Comparison of ENCODE assay signal across 1 cellular context in genomic region chr17:1789936-1790335, GRCh38.
TF ChIP-seq lines count a peak whose summit lies in the region.

No MANE protein-coding gene starts in this region.

TF ChIP-seq in GM12878, 131 proteins besides CTCF, POLR2A, EP300 and RAD21:
- TF ChIP-seq ASH2L (IDR thresholded peaks at IDR 0.05; ENCODE audit: borderline replicate concordance, low read depth) (no peak), POLR2AphosphoS5 (IDR thresholded peaks at IDR 0.05; ENCODE audit: low read length) (no peak), SMARCA5 (IDR thresholded peaks at IDR 0.05) (no peak), SUPT20H (IDR thresholded peaks at IDR 0.05; ENCODE audit: borderline replicate concordance, control insufficient read depth, low read depth, low read length) (no peak), YBX1 (IDR thresholded peaks at IDR 0.05) (no peak), RCOR1 (conservative IDR thresholded peaks at IDR 0.05; ENCODE audit: low read depth, low read length) (no peak), ATF7 (IDR thresholded peaks at IDR 0.05; ENCODE audit: low read depth) (no peak), CHD2 (IDR thresholded peaks at IDR 0.05; ENCODE audit: borderline replicate concordance, low read depth, low read length) (no peak), GATAD2B (conservative IDR thresholded peaks at IDR 0.05; ENCODE audit: low read depth) (no peak), ZBTB40 (IDR thresholded peaks at IDR 0.05; ENCODE audit: borderline replicate concordance) (no peak), IKZF1 (conservative IDR thresholded peaks at IDR 0.05) (no peak)
- TF ChIP-seq, protein P1, sequence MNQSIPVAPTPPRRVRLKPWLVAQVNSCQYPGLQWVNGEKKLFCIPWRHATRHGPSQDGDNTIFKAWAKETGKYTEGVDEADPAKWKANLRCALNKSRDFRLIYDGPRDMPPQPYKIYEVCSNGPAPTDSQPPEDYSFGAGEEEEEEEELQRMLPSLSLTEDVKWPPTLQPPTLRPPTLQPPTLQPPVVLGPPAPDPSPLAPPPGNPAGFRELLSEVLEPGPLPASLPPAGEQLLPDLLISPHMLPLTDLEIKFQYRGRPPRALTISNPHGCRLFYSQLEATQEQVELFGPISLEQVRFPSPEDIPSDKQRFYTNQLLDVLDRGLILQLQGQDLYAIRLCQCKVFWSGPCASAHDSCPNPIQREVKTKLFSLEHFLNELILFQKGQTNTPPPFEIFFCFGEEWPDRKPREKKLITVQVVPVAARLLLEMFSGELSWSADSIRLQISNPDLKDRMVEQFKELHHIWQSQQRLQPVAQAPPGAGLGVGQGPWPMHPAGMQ (IDR thresholded peaks at IDR 0.05; ENCODE audit: borderline replicate concordance): no peak
- TF ChIP-seq, protein P2, sequence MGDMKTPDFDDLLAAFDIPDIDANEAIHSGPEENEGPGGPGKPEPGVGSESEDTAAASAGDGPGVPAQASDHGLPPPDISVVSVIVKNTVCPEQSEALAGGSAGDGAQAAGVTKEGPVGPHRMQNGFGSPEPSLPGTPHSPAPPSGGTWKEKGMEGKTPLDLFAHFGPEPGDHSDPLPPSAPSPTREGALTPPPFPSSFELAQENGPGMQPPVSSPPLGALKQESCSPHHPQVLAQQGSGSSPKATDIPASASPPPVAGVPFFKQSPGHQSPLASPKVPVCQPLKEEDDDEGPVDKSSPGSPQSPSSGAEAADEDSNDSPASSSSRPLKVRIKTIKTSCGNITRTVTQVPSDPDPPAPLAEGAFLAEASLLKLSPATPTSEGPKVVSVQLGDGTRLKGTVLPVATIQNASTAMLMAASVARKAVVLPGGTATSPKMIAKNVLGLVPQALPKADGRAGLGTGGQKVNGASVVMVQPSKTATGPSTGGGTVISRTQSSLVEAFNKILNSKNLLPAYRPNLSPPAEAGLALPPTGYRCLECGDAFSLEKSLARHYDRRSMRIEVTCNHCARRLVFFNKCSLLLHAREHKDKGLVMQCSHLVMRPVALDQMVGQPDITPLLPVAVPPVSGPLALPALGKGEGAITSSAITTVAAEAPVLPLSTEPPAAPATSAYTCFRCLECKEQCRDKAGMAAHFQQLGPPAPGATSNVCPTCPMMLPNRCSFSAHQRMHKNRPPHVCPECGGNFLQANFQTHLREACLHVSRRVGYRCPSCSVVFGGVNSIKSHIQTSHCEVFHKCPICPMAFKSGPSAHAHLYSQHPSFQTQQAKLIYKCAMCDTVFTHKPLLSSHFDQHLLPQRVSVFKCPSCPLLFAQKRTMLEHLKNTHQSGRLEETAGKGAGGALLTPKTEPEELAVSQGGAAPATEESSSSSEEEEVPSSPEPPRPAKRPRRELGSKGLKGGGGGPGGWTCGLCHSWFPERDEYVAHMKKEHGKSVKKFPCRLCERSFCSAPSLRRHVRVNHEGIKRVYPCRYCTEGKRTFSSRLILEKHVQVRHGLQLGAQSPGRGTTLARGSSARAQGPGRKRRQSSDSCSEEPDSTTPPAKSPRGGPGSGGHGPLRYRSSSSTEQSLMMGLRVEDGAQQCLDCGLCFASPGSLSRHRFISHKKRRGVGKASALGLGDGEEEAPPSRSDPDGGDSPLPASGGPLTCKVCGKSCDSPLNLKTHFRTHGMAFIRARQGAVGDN (IDR thresholded peaks at IDR 0.05): no peak
TF ChIP-seq in GM12878: peak in this region for 0.
